In genomic region chr3:18423401-18424212, GRCh38 we compare ENCODE assay signal across 8 cellular contexts. TPM values are rescaled to one million over a fixed set of nuclear protein-coding genes. Genes with fewer than 3 reads are reported as not detected.
A peak's percentile ranks its signal among the peaks of the same experiment; 100 is the strongest.
DNase-seq lines count a peak whose midpoint lies in the region; ATAC-seq and TF ChIP-seq lines count a peak whose summit lies in the region.

No MANE protein-coding gene starts in this region.

- no peak overlapping the region for H2BK5ac ChIP-seq in H9 (ENCODE audit: insufficient read length, low read length)

- peaks cover 27 to 29% of the 10 kb centered on the region in 2 experiments for H3K4me1 Mint-ChIP-seq in H9
- peaks cover 59% of the 10 kb centered on the region for H3K4me1 Mint-ChIP-seq in activated CD4-positive, alpha-beta T cell treated with anti-CD3 and anti-CD28 coated beads, Interleukin-2, amount 10 ng/mL, durations not matched to agents 7 days and 5 days

- H2BK20ac ChIP-seq in H9 (ENCODE audit: low read depth, low read length, poor library complexity, severe bottlenecking): no peak overlapping the region

- intact Hi-C loops in mucosa of descending colon (cut with DNase I, micrococcal nuclease): no loop called here
- intact Hi-C loops in testis (cut with DNase I; ENCODE audit: low total_unique reads): no loop called here

- no peaks in the 10 kb centered on the region for H3K9me3 ChIP-seq in H9 (ENCODE audit: control insufficient read depth, low read depth, low read length)
- H3K9me3 ChIP-seq in esophagus (ENCODE audit: control insufficient read depth in 2 of 2, insufficient read depth in 1 of 2, low read depth in 1 of 2, low read length in 1 of 2): no peaks in the 10 kb centered on the region
- no peaks in the 10 kb centered on the region for H3K9me3 ChIP-seq in mucosa of descending colon
- H3K9me3 ChIP-seq in testis: no peaks in the 10 kb centered on the region

- no peak overlapping the region for H3K23ac ChIP-seq in H9 (ENCODE audit: insufficient read length, low read depth, low read length)

- CTCF ChIA-PET in activated CD4-positive, alpha-beta T cell treated with anti-CD3 and anti-CD28 coated beads, Interleukin-2, amount 10 ng/mL, durations not matched to agents 7 days and 5 days (lab: Charles Lee): interaction anchor here (0.6 to 3.2 kb wide), 3 partner anchors 10 to 35 kb away, joined by 3 to 11 read pairs (median 6); no protein-coding TSS in a partner anchor

- H3K79me1 ChIP-seq in H9 (ENCODE audit: insufficient read depth, low read depth, low read length, poor library complexity, severe bottlenecking): no peaks in the 10 kb centered on the region

- H2BK12ac ChIP-seq in H9 (ENCODE audit: insufficient read length, low read depth, low read length): no peak overlapping the region

- H3K27ac ChIP-seq in H9 (ENCODE audit: insufficient read length, low read depth, low read length) (no peak overlapping the region), esophagus (ENCODE audit: low read depth in 2 of 2, low read length in 1 of 2) (peak overlapping the region in 1 of 2 donors; percentile 82), testis (peak overlapping the region; percentile 68 to 87)

- H3K23me2 ChIP-seq in H9 (ENCODE audit: insufficient read length, low read depth, low read length, poor library complexity, severe bottlenecking): peaks cover 13% of the 10 kb centered on the region

- H4K5ac ChIP-seq in H9 (ENCODE audit: insufficient read length, low read depth, low read length): no peak overlapping the region

- no peaks in the 10 kb centered on the region for H3K27me3 Mint-ChIP-seq in H9 (ENCODE audit: low read depth)
- H3K27me3 Mint-ChIP-seq in activated CD4-positive, alpha-beta T cell treated with anti-CD3 and anti-CD28 coated beads, Interleukin-2, amount 10 ng/mL, durations not matched to agents 7 days and 5 days: no peaks in the 10 kb centered on the region

- H3K4me3 ChIP-seq in esophagus (ENCODE audit: low read depth in 1 of 2, low read length in 2 of 2) (peak overlapping the region; percentile 73 to 96), mucosa of descending colon (peak overlapping the region; percentile 73), testis (peak overlapping the region; percentile 72 to 89)

- H3K56ac ChIP-seq in H9 (ENCODE audit: insufficient read length, low read depth, low read length): no peak overlapping the region

- no peaks in the 10 kb centered on the region for H4K20me1 ChIP-seq in H9 (ENCODE audit: control insufficient read depth, insufficient read depth, insufficient read length)

- peak overlapping the region; percentile 32 for H3K9ac ChIP-seq in H9 (ENCODE audit: extremely low read depth, insufficient read length, low read length)

- H2AFZ ChIP-seq in H9 (ENCODE audit: low read length): peak overlapping the region; percentile 17

- TF ChIP-seq CTCF in H9 (conservative IDR thresholded peaks at IDR 0.05) (no peak), mucosa of descending colon (IDR thresholded peaks at IDR 0.05) (no peak), testis (IDR thresholded peaks at IDR 0.05) (no peak)

- POLR2A ChIA-PET in activated CD4-positive, alpha-beta T cell treated with anti-CD3 and anti-CD28 coated beads, Interleukin-2, amount 10 ng/mL, durations not matched to agents 7 days and 5 days (lab: Charles Lee): interaction anchor here (0.5 to 1.2 kb wide), 5 partner anchors 9 to 51 kb away, joined by 3 to 9 read pairs (median 4); no protein-coding TSS in a partner anchor

- H3K4me2 ChIP-seq in H9 (ENCODE audit: insufficient read depth, insufficient read length, low read length): peak overlapping the region; percentile 98

- no CpG with 5 or more reads among the region's 22 CpGs for WGBS in H9 (ENCODE audit: extremely low coverage, insufficient read length, low lambda C conversion rate)
- WGBS in esophagus, 2 donors: 5% methylated on average over 22 of the region's 22 CpGs
- WGBS in testis, 2 donors: 5% methylated on average over 22 of the region's 22 CpGs

- DNase-seq in NCI-H2171 treated with DMSO at 0.1 percent for 48 hours (lab: John Stamatoyannopoulos, UW) (peak; percentile 47), NCI-H2171 (lab: John Stamatoyannopoulos, UW) (no peak), H9 (peak; percentile 37), LHCN-M2 (ENCODE audit: low read depth) (peak; percentile 53), mucosa of descending colon (peak; percentile 50 to 80 (median 69)), testis (peak; percentile 78)
- peak; percentile 62 for DNase-seq in activated CD4-positive, alpha-beta T cell treated with anti-CD3 and anti-CD28 coated beads, Interleukin-2, amount 10 ng/mL, durations not matched to agents 7 days and 5 days

- H3K14ac ChIP-seq in H9 (ENCODE audit: insufficient read depth, low read length): no peak overlapping the region

- no peak overlapping the region for H4K8ac ChIP-seq in H9 (replicated peaks; ENCODE audit: insufficient read length, low read depth, low read length)

- no peak overlapping the region for H3K4ac ChIP-seq in H9 (ENCODE audit: low read depth, low read length)

- H3K36me3 Mint-ChIP-seq in H9 (ENCODE audit: insufficient read depth in 1 of 3, low read depth in 3 of 3): peaks cover 0 to 8% (median 6%) of the 10 kb centered on the region in 3 experiments; a peak in 2 of 7 replicates
- H3K36me3 Mint-ChIP-seq in activated CD4-positive, alpha-beta T cell treated with anti-CD3 and anti-CD28 coated beads, Interleukin-2, amount 10 ng/mL, durations not matched to agents 7 days and 5 days (ENCODE audit: low read depth): peaks cover 71% of the 10 kb centered on the region

- no peak overlapping the region for H3T11ph ChIP-seq in H9 (ENCODE audit: low read length)

- peak overlapping the region; percentile 22 to 95 (median 58); a peak in 5 of 7 replicates for H3K27ac Mint-ChIP-seq in H9
- peak overlapping the region; percentile 93 for H3K27ac Mint-ChIP-seq in activated CD4-positive, alpha-beta T cell treated with anti-CD3 and anti-CD28 coated beads, Interleukin-2, amount 10 ng/mL, durations not matched to agents 7 days and 5 days

- H2BK15ac ChIP-seq in H9 (ENCODE audit: low read depth, low read length): no peak overlapping the region

- H3K27me3 ChIP-seq in H9 (ENCODE audit: insufficient read depth, low read length) (no peaks in the 10 kb centered on the region), esophagus (ENCODE audit: control insufficient read depth in 1 of 2, insufficient read depth in 2 of 2, low read length in 2 of 2) (no peaks in the 10 kb centered on the region), testis (no peaks in the 10 kb centered on the region)

- H3K9me3 Mint-ChIP-seq in H9: no peaks in the 10 kb centered on the region; a peak in 1 of 5 replicates
- H3K9me3 Mint-ChIP-seq in activated CD4-positive, alpha-beta T cell treated with anti-CD3 and anti-CD28 coated beads, Interleukin-2, amount 10 ng/mL, durations not matched to agents 7 days and 5 days: no peaks in the 10 kb centered on the region

- H3K4me1 ChIP-seq in H9 (ENCODE audit: insufficient read depth, low read length) (peaks cover 2% of the 10 kb centered on the region; the same call in 1 of the 2 replicates), esophagus (ENCODE audit: control insufficient read depth in 2 of 2, insufficient read depth in 2 of 2, low read length in 1 of 2) (peaks cover 0 to 3% of the 10 kb centered on the region in 2 donors), mucosa of descending colon (ENCODE audit: low read depth) (peaks cover 19% of the 10 kb centered on the region), testis (peaks cover 11% of the 10 kb centered on the region)

- H3K36me3 ChIP-seq in esophagus (ENCODE audit: control insufficient read depth in 2 of 2, insufficient read depth in 2 of 2, low read length in 1 of 2): peaks cover 0 to 3% of the 10 kb centered on the region in 2 donors
- H3K36me3 ChIP-seq in mucosa of descending colon (ENCODE audit: low read depth): no peaks in the 10 kb centered on the region
- no peaks in the 10 kb centered on the region for H3K36me3 ChIP-seq in testis (ENCODE audit: low read depth, missing control alignments)

- no peak overlapping the region for H2AK5ac ChIP-seq in H9 (ENCODE audit: insufficient read length, low read length)

- H2BK120ac ChIP-seq in H9 (ENCODE audit: low read depth, low read length, poor library complexity, severe bottlenecking): no peak overlapping the region

- H3K4me3 Mint-ChIP-seq in H9: peak overlapping the region; percentile 88 to 98
- peak overlapping the region; percentile 88 for H3K4me3 Mint-ChIP-seq in activated CD4-positive, alpha-beta T cell treated with anti-CD3 and anti-CD28 coated beads, Interleukin-2, amount 10 ng/mL, durations not matched to agents 7 days and 5 days

- no peak overlapping the region for H4K91ac ChIP-seq in H9 (ENCODE audit: insufficient read length, low read depth, low read length)

- peaks cover 1% of the 10 kb centered on the region; the same call in 1 of the 2 replicates for H3K79me2 ChIP-seq in H9 (ENCODE audit: insufficient read depth, low read length)

- H3K18ac ChIP-seq in H9 (ENCODE audit: insufficient read length, low read depth, low read length): no peak overlapping the region

- TF ChIP-seq POLR2A in testis (IDR thresholded peaks at IDR 0.05): no peak

- ATAC-seq in mucosa of descending colon: peak; percentile 18

RNA-seq across cellular contexts. Expression of gene SATB1, which starts 1.5 kb away (rescaled TPM):
- total RNA-seq in H9 (2021) (23.4 and 30.7 TPM in 2 replicates), LHCN-M2 (2014; rRNA removed) (0.64 and 2.6 TPM in 2 replicates), mucosa of descending colon (10 to 100 TPM; 31.2 to 87.9 (median 49.7) TPM), testis (10 to 100 TPM; 36.1 to 44.4 TPM)
- 0.73 TPM for polyA plus RNA-seq in LHCN-M2 (2012)
- total RNA-seq in activated CD4-positive, alpha-beta T cell treated with anti-CD3 and anti-CD28 coated beads, Interleukin-2, amount 10 ng/mL, durations not matched to agents 7 days and 5 days: 100 to 1,000 TPM; 323 to 357 TPM
- polyA plus RNA-seq in esophagus (1 to 10 TPM; 6.1 to 6.2 TPM), testis (ENCODE audit: insufficient read depth, low read depth, low replicate concordance) (12.6 TPM)
